In the genomic region with DNA sequence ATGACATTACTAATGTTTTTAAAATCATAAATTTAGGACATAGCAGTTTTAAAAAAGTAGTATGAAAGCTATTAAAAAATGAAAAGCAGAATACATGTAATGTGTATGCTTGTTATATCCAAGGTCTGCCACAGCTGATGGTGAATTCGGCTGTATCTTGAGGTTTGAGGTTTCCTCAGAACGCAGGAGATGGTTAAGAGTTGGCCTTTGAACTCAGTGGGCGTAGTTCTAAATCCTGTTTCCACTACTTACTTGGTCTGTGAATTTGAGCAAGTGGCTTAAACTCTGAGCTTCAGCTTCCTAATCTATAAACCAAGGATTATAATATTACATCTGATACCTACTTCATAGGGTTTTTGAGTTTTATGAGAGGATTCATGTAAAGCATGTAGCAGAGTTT, we compare ENCODE assay signal across 8 cellular contexts.
DNase-seq lines count a peak whose midpoint lies in the region; ATAC-seq, FAIRE-seq and TF ChIP-seq lines count a peak whose summit lies in the region.

No MANE protein-coding gene starts in this region.

- H3K4me3 ChIP-seq in fibroblast of mammary gland (ENCODE audit: control insufficient read depth, low read depth, low read length), result no peak overlapping the region
- no peak overlapping the region for H3K4me3 ChIP-seq in testis
- no peak overlapping the region for H3K4me3 ChIP-seq in mucosa of descending colon

- TF ChIP-seq POLR2A in testis (IDR thresholded peaks at IDR 0.05), result no peak

- H3K36me3 ChIP-seq in testis (ENCODE audit: low read depth, missing control alignments) (no peaks in the 10 kb centered on the region), mucosa of descending colon (ENCODE audit: low read depth) (no peaks in the 10 kb centered on the region)

- ATAC-seq in GM18861 (IDR thresholded peaks at IDR 0.05; ENCODE audit: unreplicated experiment), result peak; percentile 87
- peak; percentile 62 for ATAC-seq in GM21825 (IDR thresholded peaks at IDR 0.05; ENCODE audit: unreplicated experiment)
- no peak for ATAC-seq in mucosa of descending colon

- TF ChIP-seq CTCF in fibroblast of mammary gland (conservative IDR thresholded peaks at IDR 0.05; ENCODE audit: control insufficient read depth, insufficient read depth, low read depth, low read length) (no peak), testis (IDR thresholded peaks at IDR 0.05) (no peak), mucosa of descending colon (IDR thresholded peaks at IDR 0.05) (no peak)

- no peak for FAIRE-seq in HTR-8/SVneo (lab: Jason Lieb, UNC)

- intact Hi-C loops in testis (cut with DNase I; ENCODE audit: low total_unique reads) (no loop called here), mucosa of descending colon (cut with DNase I, micrococcal nuclease) (no loop called here)

- H3K9me3 ChIP-seq in testis, result no peaks in the 10 kb centered on the region
- H3K9me3 ChIP-seq in mucosa of descending colon, result no peaks in the 10 kb centered on the region

- H3K27ac ChIP-seq in testis, result no peak overlapping the region

- WGBS in testis, 2 donors, result 75% methylated on average over 3 of the region's 3 CpGs

- peak; percentile 69 for DNase-seq in MV-4-11 (lab: John Stamatoyannopoulos, UW)
- DNase-seq in fibroblast of mammary gland (ENCODE audit: low read depth), result peak; percentile 38
- DNase-seq in testis, result no peak
- DNase-seq in HTR-8/SVneo (ENCODE audit: insufficient read length, low spot score), result no peak
- DNase-seq in T-helper 9 cell, result no peak
- no peak for DNase-seq in mucosa of descending colon

- H3K4me1 ChIP-seq in testis, result no peaks in the 10 kb centered on the region
- H3K4me1 ChIP-seq in mucosa of descending colon (ENCODE audit: low read depth), result no peaks in the 10 kb centered on the region

- H3K27me3 ChIP-seq in testis, result no peaks in the 10 kb centered on the region

Comparison
In these comparisons a context has a peak if more than half of its experiments do, and no peak if none do; other contexts are left out.
1. DNase-seq: peak in MV-4-11 (single experiment) and fibroblast of mammary gland (single experiment); none in testis (single experiment), HTR-8/SVneo (single experiment), T-helper 9 cell (single experiment) and mucosa of descending colon (0 of 3).